In genomic region chr5:93570294-93571110, GRCh38 we compare ENCODE assay signal across 13 cellular contexts. TPM values are rescaled to one million over a fixed set of nuclear protein-coding genes. Genes with fewer than 3 reads are reported as not detected.
DNase-seq lines count a peak whose midpoint lies in the region; ATAC-seq and TF ChIP-seq lines count a peak whose summit lies in the region.
"Had no signal": no experiment of that assay in that cellular context is flagged by ENCODE, and none has a peak within 500 bp of the region (broad histone marks: within the 10 kb centered on the region; RNA-seq: fewer than 3 reads in every experiment).

No MANE protein-coding gene starts in this region.

- DNase-seq in cardiac muscle cell (ENCODE audit: low read depth in 1 of 2, low spot score in 1 of 2), result peak in 1 of 2 donors; percentile 48
- DNase-seq in Right ventricle myocardium inferior (ENCODE audit: missing footprints), result no peak
- DNase-seq in T-helper 17 cell, result no peak
- DNase-seq in body of pancreas, result no peak
- no peak for DNase-seq in nucleus accumbens (lab: John Stamatoyannopoulos, UW)
- DNase-seq: activated CD8-positive, alpha-beta memory T cell treated with anti-CD3 and anti-CD28 coated beads, Interleukin-2, amount 50 U/mL, for 48 hours; C1 segment of cervical spinal cord; IMR-90 had no signal

- H3K4me1 Mint-ChIP-seq in T-helper 17 cell, result peaks cover 4% of the 10 kb centered on the region

- TF ChIP-seq POLR2A in body of pancreas (IDR thresholded peaks at IDR 0.05), result no peak

- TF ChIP-seq CTCF in cardiac muscle cell (IDR thresholded peaks at IDR 0.05; ENCODE audit: low read depth, low read length) (peak; percentile 8), body of pancreas (IDR thresholded peaks at IDR 0.05) (no peak)

- peaks cover 3% of the 10 kb centered on the region for H3K36me3 Mint-ChIP-seq in T-helper 17 cell (ENCODE audit: low read depth)

- H3K27ac ChIP-seq in cardiac muscle cell (no peak overlapping the region), layer of hippocampus (ENCODE audit: low read depth, low read length) (peak overlapping the region; percentile 72), thymus (ENCODE audit: low read depth) (no peak overlapping the region), body of pancreas (no peak overlapping the region)
- H3K27ac ChIP-seq: right lobe of liver had no signal

- H3K27me3 Mint-ChIP-seq in T-helper 17 cell, result peaks cover 73% of the 10 kb centered on the region

- ATAC-seq in Right ventricle myocardium inferior, result no peak
- peak; percentile 27 for ATAC-seq in T-helper 17 cell
- no peak for ATAC-seq in GM21528 (IDR thresholded peaks at IDR 0.05; ENCODE audit: low FRiP score, unreplicated experiment)
- no peak for ATAC-seq in body of pancreas
- ATAC-seq: Panc1 had no signal

- H3K27me3 ChIP-seq in cardiac muscle cell (peaks cover 98% of the 10 kb centered on the region), layer of hippocampus (ENCODE audit: control insufficient read depth, insufficient read depth, low read length) (peaks cover 5% of the 10 kb centered on the region), thymus (ENCODE audit: control insufficient read depth, insufficient read depth) (peaks cover 75% of the 10 kb centered on the region), body of pancreas (peaks cover 0 to 18% of the 10 kb centered on the region in 2 donors)

- H3K4me3 Mint-ChIP-seq in T-helper 17 cell, result peak overlapping the region; percentile 4

- 4% methylated on average over 69 of the region's 69 CpGs for WGBS in thymus
- WGBS in body of pancreas, 2 donors, result 30 to 45% methylated on average over 34 to 62 of the region's 69 CpGs

- no peak overlapping the region for H3K27ac Mint-ChIP-seq in T-helper 17 cell

- H3K4me1 ChIP-seq in cardiac muscle cell (ENCODE audit: low read depth) (peaks cover 9% of the 10 kb centered on the region), thymus (ENCODE audit: control insufficient read depth, insufficient read depth, low read length) (peaks cover 7% of the 10 kb centered on the region), body of pancreas (peaks cover 24% of the 10 kb centered on the region)

- H3K4me3 ChIP-seq in cardiac muscle cell (peak overlapping the region; percentile 19), thymus (ENCODE audit: low read length) (peak overlapping the region; percentile 50), body of pancreas (no peak overlapping the region)
- H3K4me3 ChIP-seq: right lobe of liver had no signal

- H3K9me3 ChIP-seq in cardiac muscle cell (ENCODE audit: low read depth) (no peaks in the 10 kb centered on the region), T-helper 17 cell (ENCODE audit: control insufficient read depth, low read length, poor library complexity, severe bottlenecking) (peaks cover 3% of the 10 kb centered on the region), thymus (ENCODE audit: control insufficient read depth) (no peaks in the 10 kb centered on the region), body of pancreas (no peaks in the 10 kb centered on the region)
- H3K9me3 ChIP-seq: right lobe of liver had no signal

- intact Hi-C loops in Right ventricle myocardium inferior (cut with DNase I), result no loop called here
- intact Hi-C loops in body of pancreas (cut with DNase I), result no loop called here

- no peaks in the 10 kb centered on the region for H3K36me3 ChIP-seq in cardiac muscle cell
- H3K36me3 ChIP-seq in thymus (ENCODE audit: control insufficient read depth, insufficient read depth), result no peaks in the 10 kb centered on the region
- H3K36me3 ChIP-seq in body of pancreas (replicated peaks in 1 of 2; ENCODE audit: insufficient read depth in 1 of 2, low read depth in 2 of 2), result no peaks in the 10 kb centered on the region
- H3K36me3 ChIP-seq: right lobe of liver had no signal

RNA-seq across cellular contexts. Expression of gene NR2F1-AS1, which starts 10.5 kb away (rescaled TPM):
- total RNA-seq in cardiac muscle cell, result 0.25 and 0.45 TPM in 2 replicates
- polyA plus RNA-seq in cardiac muscle cell, result 0.21 and 0.49 TPM in 2 replicates
- total RNA-seq in Right ventricle myocardium inferior, result 0.60 TPM
- not detected for total RNA-seq in T-helper 17 cell
- 5.0 TPM for polyA plus RNA-seq in thymus
- 1 to 10 TPM; 4.9 to 5.3 TPM for total RNA-seq in body of pancreas

RNA-seq across cellular contexts. Expression of gene NR2F1, which starts 12.5 kb away (rescaled TPM):
- total RNA-seq in cardiac muscle cell (1.3 and 1.5 TPM in 2 replicates), Right ventricle myocardium inferior (1.3 TPM), T-helper 17 cell (not detected), body of pancreas (10 to 100 TPM; 16.9 to 33.0 TPM)
- polyA plus RNA-seq in cardiac muscle cell (0.13 and 0.32 TPM in 2 replicates), thymus (0.94 TPM)

Comparison
In these comparisons a context has a peak if more than half of its experiments do, and no peak if none do; other contexts are left out.
1. H3K4me3 ChIP-seq: peak in cardiac muscle cell (single experiment) and thymus (single experiment); none in body of pancreas (0 of 2).